1 cellular context compared by ENCODE assay signal in genomic region chr16:67161595-67162058, GRCh38.
TF ChIP-seq lines count a peak whose summit lies in the region.

No MANE protein-coding gene starts in this region.

TF ChIP-seq in GM12878, 131 proteins besides CTCF, POLR2A, EP300 and RAD21:
- TF ChIP-seq HDAC2 (IDR thresholded peaks at IDR 0.05) (no peak), ZNF24 (IDR thresholded peaks at IDR 0.05) (no peak), PAX5 (IDR thresholded peaks at IDR 0.05; ENCODE audit: borderline replicate concordance, low read depth, low read length) (no peak), IKZF2 (IDR thresholded peaks at IDR 0.05) (no peak), EGR1 (IDR thresholded peaks at IDR 0.05; ENCODE audit: borderline replicate concordance in 1 of 2, low read depth in 2 of 2, low read length in 2 of 2) (no peak), YY1 (IDR thresholded peaks at IDR 0.05; ENCODE audit: low read depth, low read length) (no peak), SIN3A (IDR thresholded peaks at IDR 0.05; ENCODE audit: low read depth, low read length) (no peak), BCL11A (IDR thresholded peaks at IDR 0.05; ENCODE audit: low read depth, low read length) (no peak), RELB (IDR thresholded peaks at IDR 0.05; ENCODE audit: low read depth) (no peak)
- TF ChIP-seq, protein P1, sequence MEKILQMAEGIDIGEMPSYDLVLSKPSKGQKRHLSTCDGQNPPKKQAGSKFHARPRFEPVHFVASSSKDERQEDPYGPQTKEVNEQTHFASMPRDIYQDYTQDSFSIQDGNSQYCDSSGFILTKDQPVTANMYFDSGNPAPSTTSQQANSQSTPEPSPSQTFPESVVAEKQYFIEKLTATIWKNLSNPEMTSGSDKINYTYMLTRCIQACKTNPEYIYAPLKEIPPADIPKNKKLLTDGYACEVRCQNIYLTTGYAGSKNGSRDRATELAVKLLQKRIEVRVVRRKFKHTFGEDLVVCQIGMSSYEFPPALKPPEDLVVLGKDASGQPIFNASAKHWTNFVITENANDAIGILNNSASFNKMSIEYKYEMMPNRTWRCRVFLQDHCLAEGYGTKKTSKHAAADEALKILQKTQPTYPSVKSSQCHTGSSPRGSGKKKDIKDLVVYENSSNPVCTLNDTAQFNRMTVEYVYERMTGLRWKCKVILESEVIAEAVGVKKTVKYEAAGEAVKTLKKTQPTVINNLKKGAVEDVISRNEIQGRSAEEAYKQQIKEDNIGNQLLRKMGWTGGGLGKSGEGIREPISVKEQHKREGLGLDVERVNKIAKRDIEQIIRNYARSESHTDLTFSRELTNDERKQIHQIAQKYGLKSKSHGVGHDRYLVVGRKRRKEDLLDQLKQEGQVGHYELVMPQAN (conservative IDR thresholded peaks at IDR 0.05), result no peak
